In genomic region chr14:21317433-21317832, GRCh38 we compare ENCODE assay signal across 17 cellular contexts. TPM values are rescaled to one million over a fixed set of nuclear protein-coding genes. Genes with fewer than 3 reads are reported as not detected.
A peak's percentile ranks its signal among the peaks of the same experiment; 100 is the strongest.
DNase-seq lines count a peak whose midpoint lies in the region; ATAC-seq, FAIRE-seq and TF ChIP-seq lines count a peak whose summit lies in the region.
"Had no signal": no experiment of that assay in that cellular context is flagged by ENCODE, and none has a peak within 500 bp of the region (broad histone marks: within the 10 kb centered on the region; RNA-seq: fewer than 3 reads in every experiment).

No MANE protein-coding gene starts in this region.

- TF ChIP-seq POLR2A in GM12892 (IDR thresholded peaks at IDR 0.05; ENCODE audit: low read depth, low read length) = no peak
- no peak for TF ChIP-seq POLR2A in suprapubic skin (IDR thresholded peaks at IDR 0.05)

- H3K4me3 ChIP-seq in suprapubic skin (no peak overlapping the region), SJCRH30 (no peak overlapping the region)
- H3K4me3 ChIP-seq: heart right ventricle had no signal

- H3K36me3 ChIP-seq in suprapubic skin = no peaks in the 10 kb centered on the region
- H3K36me3 ChIP-seq in SJCRH30 = no peaks in the 10 kb centered on the region
- H3K36me3 ChIP-seq: heart right ventricle had no signal

- H3K4me1 ChIP-seq in suprapubic skin (no peaks in the 10 kb centered on the region), SJCRH30 (no peaks in the 10 kb centered on the region)

- H3K27me3 ChIP-seq in suprapubic skin (no peaks in the 10 kb centered on the region), SJCRH30 (peaks cover 5% of the 10 kb centered on the region; the same call in 1 of the 2 replicates)

- H3K27ac ChIP-seq in suprapubic skin (no peak overlapping the region), SJCRH30 (no peak overlapping the region)
- H3K27ac ChIP-seq: heart right ventricle had no signal

- no peak overlapping the region for H3K27ac Mint-ChIP-seq in memory B cell

- no peak for TF ChIP-seq CTCF in suprapubic skin (IDR thresholded peaks at IDR 0.05)

- ATAC-seq in HG03159 (IDR thresholded peaks at IDR 0.05; ENCODE audit: unreplicated experiment) = peak; percentile 60
- peak; percentile 73 for ATAC-seq in memory B cell (ENCODE audit: low read depth)
- no peak for ATAC-seq in GM19023 (IDR thresholded peaks at IDR 0.05; ENCODE audit: unreplicated experiment)
- ATAC-seq: activated T-cell treated with anti-CD3 and anti-CD28 coated beads, Interleukin-2, amount 50 U/mL, for 4 hours; heart right ventricle; left ventricle myocardium superior had no signal

- 56% methylated on average over 3 of the region's 3 CpGs for WGBS in suprapubic skin

- H3K9me3 ChIP-seq in suprapubic skin (no peaks in the 10 kb centered on the region), SJCRH30 (replicated peaks) (no peaks in the 10 kb centered on the region)
- H3K9me3 ChIP-seq: heart right ventricle had no signal

- TF ChIP-seq EP300 in suprapubic skin (IDR thresholded peaks at IDR 0.05) = no peak

- H3K9me3 Mint-ChIP-seq in memory B cell = no peaks in the 10 kb centered on the region
- H3K9me3 Mint-ChIP-seq: activated T-cell treated with anti-CD3 and anti-CD28 coated beads, Interleukin-2, amount 50 U/mL, for 4 hours had no signal

- peak; percentile 48 for FAIRE-seq in GM12892 (lab: Jason Lieb, UNC)
- FAIRE-seq: colon had no signal

- DNase-seq in GM12892 (ENCODE audit: insufficient read length) = peak; percentile 33
- peak; percentile 71 for DNase-seq in OCI-M1 (lab: John Stamatoyannopoulos, UW)
- no peak for DNase-seq in memory B cell (ENCODE audit: low spot score in 2 of 2)
- no peak for DNase-seq in nucleus accumbens (lab: John Stamatoyannopoulos, UW)
- no peak for DNase-seq in suprapubic skin (ENCODE audit: low spot score in 2 of 2)
- DNase-seq in SJCRH30 = no peak
- DNase-seq: activated CD4-positive, alpha-beta T cell treated with anti-CD3 and anti-CD28 coated beads for 48 hours; activated T-cell treated with anti-CD3 and anti-CD28 coated beads, Interleukin-2, amount 50 U/mL, for 4 hours; amniotic stem cell; heart right ventricle; left ventricle myocardium superior; NCI-H2029; SW 1271 had no signal

- H3K36me3 Mint-ChIP-seq in memory B cell = no peaks in the 10 kb centered on the region

- H3K4me3 Mint-ChIP-seq in memory B cell = no peak overlapping the region
- H3K4me3 Mint-ChIP-seq: activated T-cell treated with anti-CD3 and anti-CD28 coated beads, Interleukin-2, amount 50 U/mL, for 4 hours had no signal

- peaks cover 3% of the 10 kb centered on the region for H3K27me3 Mint-ChIP-seq in memory B cell

- H3K4me1 Mint-ChIP-seq in memory B cell = peaks cover 14% of the 10 kb centered on the region

RNA-seq across cellular contexts. Expression of gene RPGRIP1, which starts 37.5 kb away (rescaled TPM):
- polyA plus RNA-seq in GM12892 (2012; ENCODE audit: missing spikeins) = not detected
- not detected for total RNA-seq in suprapubic skin
- total RNA-seq in SJCRH30 (2014; rRNA removed; shearing (Covaris generic)) = not detected in 2 replicates
- polyA plus RNA-seq: BJ had no signal

RNA-seq across cellular contexts. Expression of gene HNRNPC, which starts 48.2 kb away (rescaled TPM):
- polyA plus RNA-seq in GM12892 (2012; ENCODE audit: missing spikeins) = 674 TPM
- total RNA-seq in suprapubic skin = 100 to 1,000 TPM; 355 to 512 (median 409) TPM
- total RNA-seq in SJCRH30 (2014; rRNA removed; shearing (Covaris generic)) = 1,205 and 1,219 TPM in 2 replicates

Comparison
In these comparisons a context has a peak if more than half of its experiments do, and no peak if none do; other contexts are left out.
1. DNase-seq: peak in GM12892 (single experiment) and OCI-M1 (single experiment); none in memory B cell (0 of 2), nucleus accumbens (0 of 56), suprapubic skin (0 of 2) and SJCRH30 (0 of 2).